21 cellular contexts compared by ENCODE assay signal in the genomic region with DNA sequence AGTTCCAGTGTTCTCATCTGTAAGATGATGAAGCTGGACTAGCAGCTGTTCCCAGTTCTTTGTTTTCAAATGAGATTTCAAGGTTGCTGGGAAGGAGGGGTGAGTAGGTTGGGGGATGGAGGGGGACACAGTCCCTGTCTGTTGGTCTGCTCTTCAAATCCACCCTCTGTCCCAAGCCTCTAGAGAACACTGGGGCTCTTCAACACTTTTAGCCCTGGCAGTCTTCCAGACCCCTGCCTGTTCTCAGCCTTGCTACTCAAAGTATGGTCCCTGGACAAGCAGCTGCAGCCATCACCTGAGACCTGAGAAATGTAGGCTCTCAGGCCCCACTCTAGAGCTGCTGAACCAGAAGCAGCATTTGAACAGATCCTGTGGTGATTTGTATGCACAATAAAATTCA. TPM values are rescaled to one million over a fixed set of nuclear protein-coding genes. Genes with fewer than 3 reads are reported as not detected.
DNase-seq lines count a peak whose midpoint lies in the region; ATAC-seq and TF ChIP-seq lines count a peak whose summit lies in the region.
"Had no signal": no experiment of that assay in that cellular context is flagged by ENCODE, and none has a peak within 500 bp of the region (broad histone marks: within the 10 kb centered on the region; RNA-seq: fewer than 3 reads in every experiment).

No MANE protein-coding gene starts in this region.

- no peak overlapping the region for H3K4me3 ChIP-seq in GM12865 (ENCODE audit: low read depth, low read length)
- H3K4me3 ChIP-seq in left ventricle myocardium inferior, result no peak overlapping the region
- H3K4me3 ChIP-seq: body of pancreas, gastrocnemius medialis, sigmoid colon, thoracic aorta had no signal

- peak; percentile 49 for ATAC-seq in GM21529 (IDR thresholded peaks at IDR 0.05; ENCODE audit: unreplicated experiment)
- ATAC-seq: body of pancreas; esophagus mucosa; gastrocnemius medialis; natural killer cell; PC-3; stimulated activated memory B cell treated with anti-CD40 and anti-IgM and Interleukin-4, amounts not matched to agents 10 μg/mL and 1 μg/mL and 100 μg/mL, for 72 hours had no signal

- no peaks in the 10 kb centered on the region for H3K36me3 ChIP-seq in left ventricle myocardium inferior
- H3K36me3 ChIP-seq: gastrocnemius medialis, sigmoid colon, thoracic aorta had no signal

- DNase-seq in GM12865 (ENCODE audit: low read depth) (peak; percentile 40), NCI-H345 (lab: John Stamatoyannopoulos, UW) (peak; percentile 4), left ventricle myocardium inferior (peak; percentile 37), HCEC 1CT (no peak)
- no peak for DNase-seq in stimulated activated CD4-positive, alpha-beta T cell treated with anti-CD3 and anti-CD28 coated beads, Interleukin-15, amount 100 ng/mL, for 24 hours
- no peak for DNase-seq in activated naive CD4-positive, alpha-beta T cell treated with Interleukin-2 at 50 U/mL for 16 hours
- DNase-seq: activated CD4-positive, alpha-beta T cell treated with anti-CD3 and anti-CD28 coated beads, Interleukin-2, amount 10 ng/mL, durations not matched to agents 7 days and 5 days; body of pancreas; CD4-positive, alpha-beta memory T cell; effector CD8-positive, alpha-beta T cell; kidney glomerular epithelial cell; natural killer cell; NCI-H1930; PC-3; sigmoid colon had no signal

- no peak overlapping the region for H3K27ac ChIP-seq in left ventricle myocardium inferior (replicated peaks)
- H3K27ac ChIP-seq: body of pancreas, gastrocnemius medialis, parathyroid adenoma, sigmoid colon, thoracic aorta had no signal

- H3K4me1 ChIP-seq in left ventricle myocardium inferior, result peaks cover 11% of the 10 kb centered on the region
- H3K4me1 ChIP-seq: body of pancreas, parathyroid adenoma, sigmoid colon had no signal

- no peaks in the 10 kb centered on the region for H3K27me3 ChIP-seq in left ventricle myocardium inferior (ENCODE audit: low read depth)
- H3K27me3 ChIP-seq: body of pancreas, gastrocnemius medialis, sigmoid colon had no signal

- TF ChIP-seq CTCF in GM12865 (IDR thresholded peaks at IDR 0.05; ENCODE audit: insufficient read depth, low read depth, low read length, missing control alignments), result no peak
- no peak for TF ChIP-seq CTCF in left ventricle myocardium inferior (IDR thresholded peaks at IDR 0.05; ENCODE audit: borderline replicate concordance)

- H3K9me3 ChIP-seq in left ventricle myocardium inferior (replicated peaks), result no peaks in the 10 kb centered on the region
- H3K9me3 ChIP-seq: body of pancreas, gastrocnemius medialis, thoracic aorta had no signal

- intact Hi-C loops in left ventricle myocardium inferior (cut with micrococcal nuclease), result no loop called here

RNA-seq across cellular contexts. Expression of gene NEK11, which starts 41.3 kb away (rescaled TPM):
- 1.3 TPM for total RNA-seq in left ventricle myocardium inferior

RNA-seq across cellular contexts. Expression of gene ASTE1, which starts 41.4 kb away (rescaled TPM):
- total RNA-seq in left ventricle myocardium inferior, result 4.0 TPM

Comparison
In these comparisons a context has a peak if more than half of its experiments do, and no peak if none do; other contexts are left out.
1. DNase-seq: peak in GM12865 (single experiment), NCI-H345 (single experiment) and left ventricle myocardium inferior (single experiment); none in stimulated activated CD4-positive, alpha-beta T cell treated with anti-CD3 and anti-CD28 coated beads, Interleukin-15, amount 100 ng/mL, for 24 hours (single experiment), activated naive CD4-positive, alpha-beta T cell treated with Interleukin-2 at 50 U/mL for 16 hours (single experiment) and HCEC 1CT (single experiment).